In the genomic region with DNA sequence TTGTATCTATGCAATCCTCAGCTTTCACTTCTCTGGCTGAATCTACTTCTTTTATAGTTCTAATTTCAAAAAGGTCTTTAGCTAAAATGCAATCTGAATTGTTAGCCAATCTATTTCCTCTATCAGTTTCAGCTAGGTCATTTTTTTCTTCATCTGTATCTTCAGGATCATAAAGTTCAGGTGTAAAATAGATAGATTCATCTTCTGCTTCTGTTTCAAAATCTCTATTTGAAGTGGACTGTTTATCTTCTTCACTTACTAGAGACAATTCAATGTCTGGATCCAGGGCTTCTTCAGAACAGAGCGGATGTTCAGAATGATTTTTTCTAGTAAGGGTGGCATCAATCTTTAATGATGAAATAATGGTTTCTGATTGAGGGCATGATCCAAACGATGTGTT, we compare ENCODE assay signal across 27 cellular contexts.
DNase-seq lines count a peak whose midpoint lies in the region; TF ChIP-seq lines count a peak whose summit lies in the region.
"Had no signal": no experiment of that assay in that cellular context is flagged by ENCODE, and none has a peak within 500 bp of the region (broad histone marks: within the 10 kb centered on the region; RNA-seq: fewer than 3 reads in every experiment).

No MANE protein-coding gene starts in this region.

- H3K4me1 ChIP-seq in mammary epithelial cell (ENCODE audit: insufficient read depth, low read length), result no peaks in the 10 kb centered on the region
- no peaks in the 10 kb centered on the region for H3K4me1 ChIP-seq in breast epithelium
- H3K4me1 ChIP-seq: A549; BE2C; BLaER1; BLaER1 treated with 17β-estradiol and CSF1 and Interleukin-3, amounts not matched to agents 10 nM and 100 nM; Caco-2 had no signal

- no peak for TF ChIP-seq POLR2A in breast epithelium (IDR thresholded peaks at IDR 0.05)

- DNase-seq in mammary epithelial cell (no peak), breast epithelium (ENCODE audit: low spot score in 2 of 2) (no peak)
- DNase-seq: 8988T; ACHN; AML-193; BE2C; C1 segment of cervical spinal cord; Caco-2; Calu3; CD4-positive, alpha-beta memory T cell; CD4-positive, alpha-beta T cell; CD4-positive, CD25-positive, alpha-beta regulatory T cell; CD8-positive, alpha-beta memory T cell; CD8-positive, alpha-beta T cell; COR-L47; DMS 273 treated with DMSO at 0.1 percent for 48 hours; DMS153; DMS53; DMS79; DMS79 treated with DMSO at 0.1 percent for 48 hours; DND-41; EL had no signal

- CTCF ChIA-PET in mammary epithelial cell (lab: Charles Lee; ENCODE audit: low non-redundant PET), result no interaction called here

- H3K4me2 ChIP-seq in mammary epithelial cell (ENCODE audit: insufficient read depth, low read depth, low read length), result no peak overlapping the region
- H3K4me2 ChIP-seq: A549; BLaER1; BLaER1 treated with 17β-estradiol and CSF1 and Interleukin-3, amounts not matched to agents 10 nM and 100 nM had no signal

- dilution Hi-C loops in mammary epithelial cell (cut with HindIII; ENCODE audit: low sequenced_read_pairs), result no loop called here

- H3K27ac ChIP-seq in mammary epithelial cell (ENCODE audit: insufficient read depth, low read depth, low read length) (no peak overlapping the region), breast epithelium (no peak overlapping the region)
- H3K27ac ChIP-seq: 22Rv1; A549; BLaER1; BLaER1 treated with 17β-estradiol and CSF1 and Interleukin-3, amounts not matched to agents 10 nM and 100 nM; C4-2B had no signal

- 100% methylated on average over 2 of the region's 2 CpGs for WGBS in mammary epithelial cell (ENCODE audit: low coverage, missing lambda C conversion rate)

- H2AFZ ChIP-seq in mammary epithelial cell (ENCODE audit: low read depth, low read length), result no peak overlapping the region

- H3K79me2 ChIP-seq in mammary epithelial cell (ENCODE audit: insufficient read depth, low read length), result no peaks in the 10 kb centered on the region

- no peaks in the 10 kb centered on the region for H3K36me3 ChIP-seq in mammary epithelial cell (ENCODE audit: insufficient read depth, low read length)
- no peaks in the 10 kb centered on the region for H3K36me3 ChIP-seq in breast epithelium
- H3K36me3 ChIP-seq: BE2C had no signal

- in situ Hi-C loops in mammary epithelial cell (cut with MboI; ENCODE audit: low sequenced_read_pairs in 2 of 2), result no loop called here

- H3K27me3 ChIP-seq in mammary epithelial cell (ENCODE audit: insufficient read depth, low read length) (no peaks in the 10 kb centered on the region), breast epithelium (no peaks in the 10 kb centered on the region)
- H3K27me3 ChIP-seq: BE2C; BLaER1; BLaER1 treated with 17β-estradiol and CSF1 and Interleukin-3, amounts not matched to agents 10 nM and 100 nM had no signal

- intact Hi-C loops in mammary epithelial cell (cut with micrococcal nuclease) (no loop called here), breast epithelium (cut with DNase I; ENCODE audit: low total_unique reads) (no loop called here)

- H3K9ac ChIP-seq in mammary epithelial cell (ENCODE audit: insufficient read depth, low read length), result no peak overlapping the region
- H3K9ac ChIP-seq: BLaER1; BLaER1 treated with 17β-estradiol and CSF1 and Interleukin-3, amounts not matched to agents 10 nM and 100 nM had no signal

- no peaks in the 10 kb centered on the region for H4K20me1 ChIP-seq in mammary epithelial cell (ENCODE audit: insufficient read depth, low read length)
- H4K20me1 ChIP-seq: BLaER1; BLaER1 treated with 17β-estradiol and CSF1 and Interleukin-3, amounts not matched to agents 10 nM and 100 nM had no signal

- TSS peak; percentile 20 for BruUV-seq in mammary epithelial cell (replicated peaks; lab: Mats Ljungman, UMichigan)

- TF ChIP-seq CTCF in mammary epithelial cell (conservative IDR thresholded peaks at IDR 0.05 in 1 of 2, IDR thresholded peaks at IDR 0.05 in 1 of 2; ENCODE audit: extremely low read depth in 1 of 2, insufficient read depth in 1 of 2, low read depth in 1 of 2, low read length in 2 of 2) (no peak), breast epithelium (IDR thresholded peaks at IDR 0.05) (no peak)

- H3K9me3 ChIP-seq in mammary epithelial cell (replicated peaks; ENCODE audit: insufficient read depth, low read length), result no peaks in the 10 kb centered on the region
- no peaks in the 10 kb centered on the region for H3K9me3 ChIP-seq in breast epithelium
- H3K9me3 ChIP-seq: A549; BE2C; BLaER1; BLaER1 treated with 17β-estradiol and CSF1 and Interleukin-3, amounts not matched to agents 10 nM and 100 nM; Caco-2 had no signal

- H3K4me3 ChIP-seq in mammary epithelial cell (replicated peaks in 1 of 3; ENCODE audit: insufficient read depth in 1 of 3, low read depth in 2 of 3, low read length in 3 of 3) (no peak overlapping the region), breast epithelium (no peak overlapping the region)
- H3K4me3 ChIP-seq: A549; BLaER1; BLaER1 treated with 17β-estradiol and CSF1 and Interleukin-3, amounts not matched to agents 10 nM and 100 nM had no signal
